9 cellular contexts compared by ENCODE assay signal in the genomic region with DNA sequence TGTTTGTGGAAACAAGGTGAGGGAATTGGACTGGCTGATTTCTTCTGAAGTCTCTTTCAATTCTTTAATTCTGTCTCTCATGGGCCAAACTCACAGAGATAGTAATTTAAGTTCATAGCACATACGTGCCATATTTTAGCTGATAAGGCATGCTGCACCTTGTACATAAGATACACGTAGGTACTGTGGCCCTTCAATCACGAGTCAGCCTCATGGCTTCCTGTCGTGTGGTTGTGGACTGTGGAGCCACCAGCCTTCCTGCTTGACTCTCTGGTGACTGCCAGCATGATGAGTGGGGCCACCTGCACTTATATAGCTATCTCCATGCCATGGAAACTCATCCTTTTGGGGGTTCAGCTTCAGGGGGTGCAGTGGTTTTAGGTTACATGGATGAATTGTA. TPM values are rescaled to one million over a fixed set of nuclear protein-coding genes. Genes with fewer than 3 reads are reported as not detected.
DNase-seq lines count a peak whose midpoint lies in the region; ATAC-seq, FAIRE-seq and TF ChIP-seq lines count a peak whose summit lies in the region.
"Had no signal": no experiment of that assay in that cellular context is flagged by ENCODE, and none has a peak within 500 bp of the region (broad histone marks: within the 10 kb centered on the region; RNA-seq: fewer than 3 reads in every experiment).

No MANE protein-coding gene starts in this region.

- H3K4me3 ChIP-seq in CD4-positive, CD25-positive, alpha-beta regulatory T cell (ENCODE audit: low read depth, low read length): peak overlapping the region; percentile 42
- H3K4me3 ChIP-seq in GM12878: no peak overlapping the region

- peaks cover 67% of the 10 kb centered on the region for H3K79me2 ChIP-seq in GM12878 (ENCODE audit: control insufficient read depth, insufficient read depth, low read length)

- no peak for FAIRE-seq in GM12878 (lab: Jason Lieb, UNC)

- SMC1A ChIA-PET in GM12878 (lab: Charles Lee; ENCODE audit: uncharacterized antibody, unreplicated experiment): interaction anchor here (1.0 to 5.1 kb wide), 12 partner anchors 9 to 118 kb away, joined by 3 to 44 read pairs (median 5); a partner anchor contains a TSS

- peak overlapping the region; percentile 45 for H3K4me2 ChIP-seq in GM12878 (ENCODE audit: control insufficient read depth, insufficient read depth)

- WGBS in GM12878 (ENCODE audit: insufficient coverage, insufficient replicate concordance, low lambda C conversion rate, missing lambda C conversion rate): 6% methylated on average over 4 of the region's 4 CpGs

- RAD21 ChIA-PET in GM12878 (lab: Charles Lee; ENCODE audit: unreplicated experiment): interaction anchor here (0.9 to 3.1 kb wide), 12 partner anchors 9 to 119 kb away, joined by 3 to 17 read pairs (median 7); a partner anchor contains a TSS

- peak; percentile 100 for ATAC-seq in CD4-positive, CD25-positive, alpha-beta regulatory T cell (ENCODE audit: low read depth in 2 of 2)
- ATAC-seq in GM19468 (IDR thresholded peaks at IDR 0.05; ENCODE audit: extremely low read depth, unreplicated experiment) (peak; percentile 24), T-cell (replicated peaks in 1 of 4) (peak; percentile 90 to 100 (median 99)), GM12878 (peak; percentile 64)

- TF ChIP-seq POLR2A in GM12878 (IDR thresholded peaks at IDR 0.05; ENCODE audit: low read depth, low read length): peak; percentile 43; the same call in 1 of the 2 replicates

- no TSS peak for BruUV-seq in GM12878 (replicated peaks; lab: Mats Ljungman, UMichigan)

- in situ Hi-C loops in GM12878 (cut with MboI): loop anchor here (25.0 kb wide), 2 partner anchors 1081 to 1406 kb away; a partner anchor contains a TSS

- peak overlapping the region; percentile 24 to 76 (median 42) for H3K4me3 Mint-ChIP-seq in CD4-positive, CD25-positive, alpha-beta regulatory T cell
- H3K4me3 Mint-ChIP-seq in T-cell: peak overlapping the region in 2 of 3 donors; percentile 24 to 34
- H3K4me3 Mint-ChIP-seq: mesothelial cell of epicardium had no signal

- peak overlapping the region; percentile 85 to 96 (median 94) for H3K27ac Mint-ChIP-seq in CD4-positive, CD25-positive, alpha-beta regulatory T cell
- peak overlapping the region; percentile 52 to 69 for H3K27ac Mint-ChIP-seq in T-cell
- H3K27ac Mint-ChIP-seq: mesothelial cell of epicardium had no signal

- peak overlapping the region; percentile 11 for H2AFZ ChIP-seq in GM12878 (ENCODE audit: control insufficient read depth, low read depth, low read length)

- peaks cover 19 to 59% (median 39%) of the 10 kb centered on the region in 4 donors for H3K4me1 Mint-ChIP-seq in CD4-positive, CD25-positive, alpha-beta regulatory T cell
- H3K4me1 Mint-ChIP-seq in T-cell: peaks cover 39 to 48% (median 48%) of the 10 kb centered on the region in 3 donors

- TF ChIP-seq CTCF in GM12878 (IDR thresholded peaks at IDR 0.05 in 2 of 3, conservative IDR thresholded peaks at IDR 0.05 in 1 of 3; ENCODE audit: control insufficient read depth in 2 of 3, extremely low read depth in 1 of 3, insufficient read depth in 1 of 3, low read depth in 3 of 3, low read length in 3 of 3): no peak

- peak overlapping the region; percentile 72 for H3K27ac ChIP-seq in CD4-positive, CD25-positive, alpha-beta regulatory T cell (ENCODE audit: insufficient read depth, low read length, poor library complexity, severe bottlenecking)
- peak overlapping the region; percentile 43 for H3K27ac ChIP-seq in GM12878 (ENCODE audit: control insufficient read depth, insufficient read depth)

- H3K9me3 Mint-ChIP-seq in CD4-positive, CD25-positive, alpha-beta regulatory T cell: no peaks in the 10 kb centered on the region
- H3K9me3 Mint-ChIP-seq in T-cell: no peaks in the 10 kb centered on the region
- H3K9me3 Mint-ChIP-seq: mesothelial cell of epicardium had no signal

- H3K27me3 ChIP-seq in CD4-positive, CD25-positive, alpha-beta regulatory T cell (ENCODE audit: control insufficient read depth, insufficient read depth, low read length): no peaks in the 10 kb centered on the region
- H3K27me3 ChIP-seq in GM12878 (replicated peaks in 1 of 2; ENCODE audit: control insufficient read depth in 2 of 2, insufficient read depth in 2 of 2, low read length in 1 of 2): no peaks in the 10 kb centered on the region

- peak; percentile 35 to 89 (median 68) for DNase-seq in CD4-positive, CD25-positive, alpha-beta regulatory T cell
- DNase-seq in T-cell (peak; percentile 16 to 75 (median 55)), GM12878 (ENCODE audit: low read depth, low spot score) (no peak), hepatic stellate cell (ENCODE audit: low spot score) (no peak), NCI-H2196 (lab: John Stamatoyannopoulos, UW; ENCODE audit: unreplicated experiment) (no peak), RPMI8226 (no peak), NCI-H146 treated with DMSO at 0.1 percent for 48 hours (lab: John Stamatoyannopoulos, UW; ENCODE audit: unreplicated experiment) (no peak)

- H3K4me1 ChIP-seq in CD4-positive, CD25-positive, alpha-beta regulatory T cell (ENCODE audit: control insufficient read depth, insufficient read depth, low read length, poor library complexity, severe bottlenecking): peaks cover 16% of the 10 kb centered on the region
- H3K4me1 ChIP-seq in GM12878 (ENCODE audit: control insufficient read depth, insufficient read depth, low read length): peaks cover 39% of the 10 kb centered on the region

- no peaks in the 10 kb centered on the region for H3K36me3 ChIP-seq in CD4-positive, CD25-positive, alpha-beta regulatory T cell (ENCODE audit: control insufficient read depth, insufficient read depth, low read length)
- H3K36me3 ChIP-seq in GM12878 (ENCODE audit: control insufficient read depth in 2 of 2, insufficient read depth in 2 of 2, low read length in 1 of 2): peaks cover 6 to 22% of the 10 kb centered on the region in 2 experiments

- POLR2A ChIA-PET in T-cell (lab: Charles Lee): no interaction called here
- POLR2A ChIA-PET in GM12878 (lab: Charles Lee): interaction anchor here (1.2 to 2.6 kb wide), 7 partner anchors 9 to 23 kb away, joined by 3 to 11 read pairs (median 8); no protein-coding TSS in a partner anchor

- intact Hi-C loops in GM12878 (cut with micrococcal nuclease; ENCODE audit: unreplicated experiment): no loop called here

- peak in 1 of 2 experiments; percentile 28; a peak in 1 of 4 replicates for TF ChIP-seq EP300 in GM12878 (IDR thresholded peaks at IDR 0.05; ENCODE audit: borderline replicate concordance in 1 of 2, control insufficient read depth in 1 of 2, low read depth in 2 of 2, low read length in 2 of 2)

- H4K20me1 ChIP-seq in GM12878 (ENCODE audit: control insufficient read depth, insufficient read depth): no peaks in the 10 kb centered on the region

- H3K36me3 Mint-ChIP-seq in CD4-positive, CD25-positive, alpha-beta regulatory T cell: peaks cover 4% of the 10 kb centered on the region
- H3K36me3 Mint-ChIP-seq in T-cell: peaks cover 4% of the 10 kb centered on the region
- H3K36me3 Mint-ChIP-seq: mesothelial cell of epicardium had no signal

- no peak for TF ChIP-seq RAD21 in GM12878 (IDR thresholded peaks at IDR 0.05; ENCODE audit: insufficient read depth, low read depth, low read length)

- H3K27me3 Mint-ChIP-seq in CD4-positive, CD25-positive, alpha-beta regulatory T cell: no peaks in the 10 kb centered on the region
- peaks cover 0 to 4% of the 10 kb centered on the region in 2 donors for H3K27me3 Mint-ChIP-seq in T-cell

- no peaks in the 10 kb centered on the region for H3K9me3 ChIP-seq in CD4-positive, CD25-positive, alpha-beta regulatory T cell (ENCODE audit: control insufficient read depth in 2 of 2, low read length in 2 of 2)
- peaks cover 2% of the 10 kb centered on the region; the same call in 1 of the 3 replicates for H3K9me3 ChIP-seq in GM12878 (replicated peaks; ENCODE audit: control insufficient read depth, insufficient read depth, low read length)

- CTCF ChIA-PET in T-cell (lab: Charles Lee): interaction anchor here in 1 of 2 donors (0.6 to 1.5 kb wide), 6 partner anchors 14 to 245 kb away, joined by 3 to 8 read pairs (median 5); a partner anchor contains a TSS
- CTCF ChIA-PET in GM12878 (lab: Yijun Ruan, JAX): interaction anchor here (0.6 to 2.2 kb wide), 13 partner anchors 10 to 1263 kb away, joined by 3 to 10 read pairs (median 3); a partner anchor contains a TSS

- H3K9ac ChIP-seq in GM12878 (ENCODE audit: control insufficient read depth, insufficient read depth, low read length): peak overlapping the region; percentile 1; the same call in 1 of the 2 replicates

TF ChIP-seq in GM12878, 131 proteins besides CTCF, POLR2A, EP300 and RAD21 (continues in another document):
- TF ChIP-seq, protein P1, sequence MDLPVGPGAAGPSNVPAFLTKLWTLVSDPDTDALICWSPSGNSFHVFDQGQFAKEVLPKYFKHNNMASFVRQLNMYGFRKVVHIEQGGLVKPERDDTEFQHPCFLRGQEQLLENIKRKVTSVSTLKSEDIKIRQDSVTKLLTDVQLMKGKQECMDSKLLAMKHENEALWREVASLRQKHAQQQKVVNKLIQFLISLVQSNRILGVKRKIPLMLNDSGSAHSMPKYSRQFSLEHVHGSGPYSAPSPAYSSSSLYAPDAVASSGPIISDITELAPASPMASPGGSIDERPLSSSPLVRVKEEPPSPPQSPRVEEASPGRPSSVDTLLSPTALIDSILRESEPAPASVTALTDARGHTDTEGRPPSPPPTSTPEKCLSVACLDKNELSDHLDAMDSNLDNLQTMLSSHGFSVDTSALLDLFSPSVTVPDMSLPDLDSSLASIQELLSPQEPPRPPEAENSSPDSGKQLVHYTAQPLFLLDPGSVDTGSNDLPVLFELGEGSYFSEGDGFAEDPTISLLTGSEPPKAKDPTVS (IDR thresholded peaks at IDR 0.05; ENCODE audit: low read depth, low read length): no peak
- TF ChIP-seq NR2F1 (conservative IDR thresholded peaks at IDR 0.05): no peak

RNA-seq across cellular contexts. Expression of a gene that starts 25.1 kb away (rescaled TPM):
- 69.5 TPM for total RNA-seq in CD4-positive, CD25-positive, alpha-beta regulatory T cell
- 1 to 10 TPM; 1.2 to 3.1 (median 1.5) TPM for polyA plus RNA-seq in CD4-positive, CD25-positive, alpha-beta regulatory T cell
- total RNA-seq in T-cell (10 to 100 TPM; 26.8 to 35.8 (median 27.6) TPM), GM12878 (2014; rRNA removed) (21.4 and 26.1 TPM in 2 replicates), GM12878 (2014; rRNA removed; fragmentation: Illumina TruSeq; extraction: Trizol) (19.7 and 20.1 TPM in 2 replicates), GM12878 (2021) (60.7 and 64.9 TPM in 2 replicates)
- 502 and 598 TPM in 2 replicates for total RNA-seq in GM12878 (2013; cell fraction: nucleolus; rRNA removed)
- 9.6 TPM for polyA plus RNA-seq in GM12878 (2011; ENCODE audit: low read depth)
- polyA plus RNA-seq in GM12878 (2011; rRNA removed) (48.2 and 66.6 TPM in 2 replicates), GM12878 (2014; fragmentation: Illumina TruSeq; extraction: Trizol) (29.2 and 44.1 TPM in 2 replicates), GM12878 (2014; fragmentation: Nextera tagmentation; extraction: Ambion mirVana) (1 to 10 TPM in 1 of 2 experiments, under 1 TPM in 1; 0.97 to 1.7 TPM), GM12878 (2014; rRNA removed) (44.7 and 47.2 TPM in 2 replicates), GM12878 (2016; fragmentation: Nextera tagmentation; extraction: Ambion mirVana) (10 to 100 TPM; 17.5 to 18.3 TPM)
- 61.2 and 63.3 TPM in 2 replicates for polyA plus RNA-seq in GM12878 (2011; cell fraction: cytosol; rRNA removed)
- 337 and 354 TPM in 2 replicates for polyA plus RNA-seq in GM12878 (2011; cell fraction: nucleus; rRNA removed)
- 14.1 and 24.0 TPM in 2 replicates for polyA plus RNA-seq in GM12878 (2012)
- 99.3 and 144 TPM in 2 replicates for polyA minus RNA-seq in GM12878 (2011; rRNA and poly(A)+ RNA removed)
- polyA minus RNA-seq in GM12878 (2011; cell fraction: cytosol; rRNA and poly(A)+ RNA removed): 35.6 and 42.5 TPM in 2 replicates
- 107 and 177 TPM in 2 replicates for polyA minus RNA-seq in GM12878 (2011; cell fraction: nucleus; rRNA and poly(A)+ RNA removed)

Comparison
In these comparisons a context has a peak if more than half of its experiments do, and no peak if none do; other contexts are left out.
1. ATAC-seq: peak in every context shown above with its lines; median percentile 100 in CD4-positive, CD25-positive, alpha-beta regulatory T cell; 99 in T-cell; 64 in GM12878; 24 in GM19468.
2. DNase-seq: peak in CD4-positive, CD25-positive, alpha-beta regulatory T cell (3 of 3) and T-cell (34 of 34); none in GM12878 (single experiment), hepatic stellate cell (single experiment), NCI-H2196 (single experiment), RPMI8226 (single experiment) and NCI-H146 treated with DMSO at 0.1 percent for 48 hours (single experiment).